Comparison of ENCODE assay signal across 17 cellular contexts in genomic region chr9:109557481-109557880, GRCh38.
"Had no signal": no experiment of that assay in that cellular context is flagged by ENCODE, and none has a peak within 500 bp of the region (broad histone marks: within the 10 kb centered on the region; RNA-seq: fewer than 3 reads in every experiment).

No MANE protein-coding gene starts in this region.

- ATAC-seq: activated T-cell treated with anti-CD3 and anti-CD28 coated beads, Interleukin-2, amount 50 U/mL, for 72 hours; right lobe of liver; SK-N-SH treated with all-trans-retinoic acid at 6 μM for 48 hours had no signal

- H3K4me3 Mint-ChIP-seq: activated CD4-positive, alpha-beta memory T cell treated with anti-CD3 and anti-CD28 coated beads, Interleukin-2, amount 10 ng/mL, durations not matched to agents 7 days and 5 days; activated CD4-positive, alpha-beta T cell treated with anti-CD3 and anti-CD28 coated beads, Interleukin-2, amount 10 ng/mL, durations not matched to agents 24 days and 14 days; activated naive CD4-positive, alpha-beta T cell treated with anti-CD3 and anti-CD28 coated beads, Interleukin-2, amount 10 ng/mL, durations not matched to agents 7 days and 5 days; activated T-cell treated with anti-CD3 and anti-CD28 coated beads, Interleukin-2, amount 50 U/mL, for 72 hours; nephron had no signal

- DNase-seq: activated CD4-positive, alpha-beta memory T cell treated with anti-CD3 and anti-CD28 coated beads, Interleukin-2, amount 10 ng/mL, durations not matched to agents 7 days and 5 days; activated CD4-positive, alpha-beta T cell treated with anti-CD3 and anti-CD28 coated beads, Interleukin-2, amount 10 ng/mL, durations not matched to agents 24 days and 14 days; activated effector memory CD4-positive, alpha-beta T cell treated with anti-CD3 and anti-CD28 coated beads, Interleukin-2, amount 50 U/mL, for 16 hours; activated naive CD4-positive, alpha-beta T cell treated with anti-CD3 and anti-CD28 coated beads, Interleukin-2, amount 10 ng/mL, durations not matched to agents 7 days and 5 days; activated T-cell treated with anti-CD3 and anti-CD28 coated beads, Interleukin-2, amount 50 U/mL, for 72 hours; amygdala; effector CD4-positive, alpha-beta T cell; left ventricle myocardium inferior; nucleus accumbens; right lobe of liver; small intestine; stimulated activated CD4-positive, alpha-beta T cell treated with anti-CD3 and anti-CD28 coated beads, Interleukin-15, amount 100 ng/mL, for 24 hours; stimulated activated naive CD4-positive, alpha-beta T cell treated with Interleukin-2 at 50 U/mL for 16 hours had no signal

- H3K27me3 ChIP-seq: cardiac muscle cell, right lobe of liver had no signal

- H3K36me3 Mint-ChIP-seq: activated naive CD4-positive, alpha-beta T cell treated with anti-CD3 and anti-CD28 coated beads, Interleukin-2, amount 10 ng/mL, durations not matched to agents 7 days and 5 days had no signal

- H3K27ac ChIP-seq: cardiac muscle cell, left ventricle myocardium inferior, right lobe of liver had no signal

- H3K4me1 Mint-ChIP-seq: activated CD4-positive, alpha-beta memory T cell treated with anti-CD3 and anti-CD28 coated beads, Interleukin-2, amount 10 ng/mL, durations not matched to agents 7 days and 5 days; activated CD4-positive, alpha-beta T cell treated with anti-CD3 and anti-CD28 coated beads, Interleukin-2, amount 10 ng/mL, durations not matched to agents 24 days and 14 days; activated naive CD4-positive, alpha-beta T cell treated with anti-CD3 and anti-CD28 coated beads, Interleukin-2, amount 10 ng/mL, durations not matched to agents 7 days and 5 days had no signal

- H3K4me3 ChIP-seq: cardiac muscle cell, left ventricle myocardium inferior, right lobe of liver had no signal

- H3K36me3 ChIP-seq: cardiac muscle cell, left ventricle myocardium inferior, right lobe of liver had no signal

- H3K9me3 ChIP-seq: left ventricle myocardium inferior, right lobe of liver had no signal

- FAIRE-seq: endometrium, small intestine had no signal

- H3K9me3 Mint-ChIP-seq: activated CD4-positive, alpha-beta memory T cell treated with anti-CD3 and anti-CD28 coated beads, Interleukin-2, amount 10 ng/mL, durations not matched to agents 7 days and 5 days; activated CD4-positive, alpha-beta T cell treated with anti-CD3 and anti-CD28 coated beads, Interleukin-2, amount 10 ng/mL, durations not matched to agents 24 days and 14 days; activated naive CD4-positive, alpha-beta T cell treated with anti-CD3 and anti-CD28 coated beads, Interleukin-2, amount 10 ng/mL, durations not matched to agents 7 days and 5 days; nephron had no signal

- H3K27ac Mint-ChIP-seq: activated CD4-positive, alpha-beta memory T cell treated with anti-CD3 and anti-CD28 coated beads, Interleukin-2, amount 10 ng/mL, durations not matched to agents 7 days and 5 days; activated CD4-positive, alpha-beta T cell treated with anti-CD3 and anti-CD28 coated beads, Interleukin-2, amount 10 ng/mL, durations not matched to agents 24 days and 14 days; activated naive CD4-positive, alpha-beta T cell treated with anti-CD3 and anti-CD28 coated beads, Interleukin-2, amount 10 ng/mL, durations not matched to agents 7 days and 5 days; activated T-cell treated with anti-CD3 and anti-CD28 coated beads, Interleukin-2, amount 50 U/mL, for 72 hours had no signal
